Comparison of ENCODE assay signal across 21 cellular contexts in the genomic region with DNA sequence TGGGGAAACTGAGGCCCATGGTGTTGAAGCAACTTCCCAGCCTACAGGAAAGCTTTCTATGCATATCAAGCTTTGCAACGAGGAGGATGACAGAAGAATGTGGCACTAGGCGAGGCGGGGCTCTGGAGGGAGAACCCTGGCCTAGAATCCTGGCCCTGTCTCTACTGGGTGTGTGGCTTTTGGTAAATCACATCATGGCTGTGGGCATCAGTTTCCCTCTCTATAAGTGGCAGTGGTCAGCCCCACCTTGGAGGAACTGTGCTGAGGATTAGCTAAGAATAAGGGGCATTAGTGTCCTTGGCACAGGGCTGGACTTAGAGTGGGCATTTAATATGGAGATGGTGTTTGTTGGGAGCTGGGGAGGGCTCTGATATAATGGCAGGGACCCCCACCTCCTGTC.
DNase-seq lines count a peak whose midpoint lies in the region; ATAC-seq and TF ChIP-seq lines count a peak whose summit lies in the region.
"Had no signal": no experiment of that assay in that cellular context is flagged by ENCODE, and none has a peak within 500 bp of the region (broad histone marks: within the 10 kb centered on the region; RNA-seq: fewer than 3 reads in every experiment).

No MANE protein-coding gene starts in this region.

- no peak overlapping the region for H3K4me3 Mint-ChIP-seq in activated CD4-positive, alpha-beta T cell treated with anti-CD3 and anti-CD28 coated beads for 36 hours
- H3K4me3 Mint-ChIP-seq in CD4-positive, alpha-beta T cell, result peak overlapping the region; percentile 77
- H3K4me3 Mint-ChIP-seq in activated naive CD8-positive, alpha-beta T cell treated with anti-CD3 and anti-CD28 coated beads for 36 hours, result peak overlapping the region; percentile 34
- peak overlapping the region; percentile 89 for H3K4me3 Mint-ChIP-seq in natural killer cell treated with Interleukin-12 subunit alpha and Interleukin-12 subunit beta and Interleukin-15 and Interleukin-18, amount 100 ng/mL, for 72 hours

- H3K36me3 Mint-ChIP-seq in activated CD4-positive, alpha-beta T cell treated with anti-CD3 and anti-CD28 coated beads for 36 hours (ENCODE audit: low read depth), result peaks cover 12% of the 10 kb centered on the region
- H3K36me3 Mint-ChIP-seq in CD4-positive, alpha-beta T cell (ENCODE audit: low read depth), result no peaks in the 10 kb centered on the region
- peaks cover 9% of the 10 kb centered on the region for H3K36me3 Mint-ChIP-seq in activated naive CD8-positive, alpha-beta T cell treated with anti-CD3 and anti-CD28 coated beads for 36 hours
- H3K36me3 Mint-ChIP-seq in natural killer cell treated with Interleukin-12 subunit alpha and Interleukin-12 subunit beta and Interleukin-15 and Interleukin-18, amount 100 ng/mL, for 72 hours, result no peaks in the 10 kb centered on the region

- POLR2A ChIA-PET in activated CD4-positive, alpha-beta T cell treated with anti-CD3 and anti-CD28 coated beads for 36 hours (lab: Charles Lee), result interaction anchor here (1.3 to 1.5 kb wide), 2 partner anchors 9 to 16 kb away, joined by 6 to 17 read pairs; no protein-coding TSS in a partner anchor
- POLR2A ChIA-PET in CD4-positive, alpha-beta T cell (lab: Charles Lee), result interaction anchor here (0.7 to 7.3 kb wide), 3 partner anchors 8 to 33 kb away, joined by 3 to 57 read pairs (median 43); no protein-coding TSS in a partner anchor

- H3K27ac ChIP-seq in CD4-positive, alpha-beta T cell (ENCODE audit: low read depth, low read length), result no peak overlapping the region
- H3K27ac ChIP-seq: left lung, testis had no signal

- no peaks in the 10 kb centered on the region for H3K9me3 Mint-ChIP-seq in activated CD4-positive, alpha-beta T cell treated with anti-CD3 and anti-CD28 coated beads for 36 hours (ENCODE audit: low read depth)
- H3K9me3 Mint-ChIP-seq in CD4-positive, alpha-beta T cell, result no peaks in the 10 kb centered on the region
- peaks cover 1% of the 10 kb centered on the region for H3K9me3 Mint-ChIP-seq in activated naive CD8-positive, alpha-beta T cell treated with anti-CD3 and anti-CD28 coated beads for 36 hours
- no peaks in the 10 kb centered on the region for H3K9me3 Mint-ChIP-seq in natural killer cell treated with Interleukin-12 subunit alpha and Interleukin-12 subunit beta and Interleukin-15 and Interleukin-18, amount 100 ng/mL, for 72 hours

- no peaks in the 10 kb centered on the region for H3K27me3 Mint-ChIP-seq in activated CD4-positive, alpha-beta T cell treated with anti-CD3 and anti-CD28 coated beads for 36 hours
- H3K27me3 Mint-ChIP-seq in CD4-positive, alpha-beta T cell, result no peaks in the 10 kb centered on the region
- H3K27me3 Mint-ChIP-seq in activated naive CD8-positive, alpha-beta T cell treated with anti-CD3 and anti-CD28 coated beads for 36 hours, result no peaks in the 10 kb centered on the region
- H3K27me3 Mint-ChIP-seq in natural killer cell treated with Interleukin-12 subunit alpha and Interleukin-12 subunit beta and Interleukin-15 and Interleukin-18, amount 100 ng/mL, for 72 hours, result no peaks in the 10 kb centered on the region

- no peak for DNase-seq in activated CD4-positive, alpha-beta T cell treated with anti-CD3 and anti-CD28 coated beads for 36 hours
- DNase-seq in activated CD4-positive, alpha-beta T cell treated with anti-CD3 and anti-CD28 coated beads, Interleukin-2, amount 50 U/mL, for 48 hours, result no peak
- DNase-seq in CD4-positive, alpha-beta T cell, result no peak
- no peak for DNase-seq in activated naive CD8-positive, alpha-beta T cell treated with anti-CD3 and anti-CD28 coated beads for 36 hours
- DNase-seq in natural killer cell treated with Interleukin-12 subunit alpha and Interleukin-12 subunit beta and Interleukin-15 and Interleukin-18, amount 100 ng/mL, for 72 hours (ENCODE audit: low spot score), result no peak
- DNase-seq in MG63, result no peak
- no peak for DNase-seq in NOMO-1 treated with DMSO at 0.1 percent for 48 hours (lab: John Stamatoyannopoulos, UW; ENCODE audit: unreplicated experiment)
- no peak for DNase-seq in NCI-H345 treated with DMSO at 0.1 percent for 48 hours (lab: John Stamatoyannopoulos, UW; ENCODE audit: unreplicated experiment)
- DNase-seq: activated CD4-positive, CD25-positive, alpha-beta regulatory T cell; activated naive CD4-positive, alpha-beta T cell treated with Interleukin-2 at 50 U/mL for 16 hours; AML-193; Calu3; effector CD8-positive, alpha-beta T cell; foreskin melanocyte; left lung; NCI-H1048; NCI-H187; testis had no signal

- peaks cover 86% of the 10 kb centered on the region for H3K4me1 Mint-ChIP-seq in activated CD4-positive, alpha-beta T cell treated with anti-CD3 and anti-CD28 coated beads for 36 hours
- H3K4me1 Mint-ChIP-seq in CD4-positive, alpha-beta T cell (ENCODE audit: low read depth), result peaks cover 81% of the 10 kb centered on the region
- H3K4me1 Mint-ChIP-seq in activated naive CD8-positive, alpha-beta T cell treated with anti-CD3 and anti-CD28 coated beads for 36 hours, result peaks cover 77% of the 10 kb centered on the region
- H3K4me1 Mint-ChIP-seq in natural killer cell treated with Interleukin-12 subunit alpha and Interleukin-12 subunit beta and Interleukin-15 and Interleukin-18, amount 100 ng/mL, for 72 hours (ENCODE audit: low read depth in 2 of 2), result peaks cover 66 to 76% of the 10 kb centered on the region in 2 donors

- no peak for TF ChIP-seq CTCF in CD4-positive, alpha-beta T cell (IDR thresholded peaks at IDR 0.05)

- H3K36me3 ChIP-seq in MG63, result no peaks in the 10 kb centered on the region
- H3K36me3 ChIP-seq: left lung, prostate gland had no signal

- no peak overlapping the region for H3K4me3 ChIP-seq in MG63
- H3K4me3 ChIP-seq: left lung, prostate gland, testis had no signal

- no peaks in the 10 kb centered on the region for H3K9me3 ChIP-seq in CD4-positive, alpha-beta T cell (ENCODE audit: control insufficient read depth, low read length)
- H3K9me3 ChIP-seq in MG63, result no peaks in the 10 kb centered on the region
- H3K9me3 ChIP-seq: left lung, prostate gland, testis had no signal

- H3K27ac Mint-ChIP-seq in activated CD4-positive, alpha-beta T cell treated with anti-CD3 and anti-CD28 coated beads for 36 hours, result peak overlapping the region; percentile 83
- H3K27ac Mint-ChIP-seq in CD4-positive, alpha-beta T cell, result peak overlapping the region; percentile 87
- peak overlapping the region; percentile 88 for H3K27ac Mint-ChIP-seq in activated naive CD8-positive, alpha-beta T cell treated with anti-CD3 and anti-CD28 coated beads for 36 hours
- peak overlapping the region; percentile 96 to 99 for H3K27ac Mint-ChIP-seq in natural killer cell treated with Interleukin-12 subunit alpha and Interleukin-12 subunit beta and Interleukin-15 and Interleukin-18, amount 100 ng/mL, for 72 hours

- no peaks in the 10 kb centered on the region for H3K27me3 ChIP-seq in CD4-positive, alpha-beta T cell (ENCODE audit: control insufficient read depth, insufficient read depth, low read length)
- H3K27me3 ChIP-seq in MG63, result no peaks in the 10 kb centered on the region
- H3K27me3 ChIP-seq: left lung, testis had no signal

- no peak for ATAC-seq in activated CD4-positive, alpha-beta T cell treated with anti-CD3 and anti-CD28 coated beads for 36 hours
- no peak for ATAC-seq in CD4-positive, alpha-beta T cell (ENCODE audit: poor library complexity)
- no peak for ATAC-seq in natural killer cell treated with Interleukin-12 subunit alpha and Interleukin-12 subunit beta and Interleukin-15 and Interleukin-18, amount 100 ng/mL, for 72 hours
- ATAC-seq: esophagus mucosa, left lung, SK-N-SH treated with all-trans-retinoic acid at 6 μM for 48 hours had no signal

- intact Hi-C loops in activated CD4-positive, alpha-beta T cell treated with anti-CD3 and anti-CD28 coated beads for 36 hours (cut with DNase I, micrococcal nuclease), result loop anchor here (2.0 to 10.0 kb wide), 5 partner anchors 14 to 1348 kb away; partner anchors contain the start of genes ASPHD2 (in 1 of the 2) and GRK3 (in 1 of the 2)
- intact Hi-C loops in CD4-positive, alpha-beta T cell (cut with DNase I, micrococcal nuclease), result no loop called here

- CTCF ChIA-PET in activated CD4-positive, alpha-beta T cell treated with anti-CD3 and anti-CD28 coated beads for 36 hours (lab: Charles Lee), result interaction anchor here (0.6 to 2.8 kb wide), 11 partner anchors 9 to 125 kb away, joined by 3 to 14 read pairs (median 6); no protein-coding TSS in a partner anchor
- CTCF ChIA-PET in CD4-positive, alpha-beta T cell (lab: Charles Lee), result interaction anchor here (1.5 to 3.5 kb wide), 2 partner anchors 20 to 26 kb away, joined by 3 to 12 read pairs; no protein-coding TSS in a partner anchor

Comparison
In these comparisons a context has a peak if more than half of its experiments do, and no peak if none do; other contexts are left out.
1. intact Hi-C loops: an anchor here in activated CD4-positive, alpha-beta T cell treated with anti-CD3 and anti-CD28 coated beads for 36 hours (2.0 to 10.0 kb wide); none called in CD4-positive, alpha-beta T cell.